18 cellular contexts compared by ENCODE assay signal in genomic region chr6:56155634-56156141, GRCh38.
"Had no signal": no experiment of that assay in that cellular context is flagged by ENCODE, and none has a peak within 500 bp of the region (broad histone marks: within the 10 kb centered on the region; RNA-seq: fewer than 3 reads in every experiment).

No MANE protein-coding gene starts in this region.

- H3K4me1 ChIP-seq: esophagus squamous epithelium, neural progenitor cell, parathyroid adenoma, tibial nerve, upper lobe of left lung, uterus had no signal

- H3K79me2 ChIP-seq: parathyroid adenoma had no signal

- H3K4me2 ChIP-seq: neural progenitor cell had no signal

- H3K4me3 ChIP-seq: coronary artery, esophagus squamous epithelium, neural progenitor cell, smooth muscle cell, thoracic aorta, tibial nerve, upper lobe of left lung, uterus had no signal

- H3K27me3 ChIP-seq: esophagus squamous epithelium, neural progenitor cell, tibial nerve, upper lobe of left lung, uterus had no signal

- H2AFZ ChIP-seq: neural progenitor cell, parathyroid adenoma had no signal

- H3K27ac ChIP-seq: coronary artery, esophagus squamous epithelium, neural progenitor cell, parathyroid adenoma, thoracic aorta, tibial nerve, upper lobe of left lung, uterus had no signal

- DNase-seq: dermis blood vessel endothelial cell; effector memory CD4-positive, alpha-beta T cell; erythroblast; esophagus squamous epithelium; midbrain; naive thymus-derived CD4-positive, alpha-beta T cell; stimulated activated CD4-positive, alpha-beta T cell treated with anti-CD3 and anti-CD28 coated beads, Interleukin-12 subunit alpha, Interleukin-12 subunit beta, amount 100 ng/mL, for 4 hours; stimulated activated CD4-positive, alpha-beta T cell treated with anti-CD3 and anti-CD28 coated beads, Interleukin-1b, Interleukin-23, amount 100 ng/mL, for 48 hours; stimulated activated CD4-positive, alpha-beta T cell treated with anti-CD3 and anti-CD28 coated beads, Interleukin-4, amount 100 ng/mL, for 1 hour; stimulated activated naive CD4-positive, alpha-beta T cell treated with Interleukin-2 at 50 U/mL for 16 hours; upper lobe of left lung; uterus had no signal

- H3K36me3 ChIP-seq: esophagus squamous epithelium, neural progenitor cell, upper lobe of left lung, uterus had no signal

- H3K9me3 ChIP-seq: esophagus squamous epithelium, uterus had no signal
